9 cellular contexts compared by ENCODE assay signal in genomic region chr1:207753611-207754010, GRCh38. TPM values are rescaled to one million over a fixed set of nuclear protein-coding genes. Genes with fewer than 3 reads are reported as not detected.
DNase-seq lines count a peak whose midpoint lies in the region; ATAC-seq and TF ChIP-seq lines count a peak whose summit lies in the region.
"Had no signal": no experiment of that assay in that cellular context is flagged by ENCODE, and none has a peak within 500 bp of the region (broad histone marks: within the 10 kb centered on the region; RNA-seq: fewer than 3 reads in every experiment).

No MANE protein-coding gene starts in this region.

- H3K9me3 ChIP-seq in stomach: no peaks in the 10 kb centered on the region

- H3K4me3 ChIP-seq in iPS-11a (ENCODE audit: low read depth, low read length) (peak overlapping the region; percentile 10), stomach (peak overlapping the region; percentile 67 to 93 (median 82))

- H3K4me1 Mint-ChIP-seq in activated CD4-positive, alpha-beta memory T cell treated with anti-CD3 and anti-CD28 coated beads, Interleukin-2, amount 10 ng/mL, durations not matched to agents 7 days and 5 days: peaks cover 71% of the 10 kb centered on the region
- peaks cover 68% of the 10 kb centered on the region for H3K4me1 Mint-ChIP-seq in activated CD4-positive, alpha-beta memory T cell treated with anti-CD3 and anti-CD28 coated beads for 36 hours (ENCODE audit: low read depth)
- H3K4me1 Mint-ChIP-seq in activated CD8-positive, alpha-beta T cell treated with anti-CD3 and anti-CD28 coated beads for 36 hours (ENCODE audit: low read depth): peaks cover 66% of the 10 kb centered on the region

- TF ChIP-seq CTCF in activated CD8-positive, alpha-beta T cell treated with anti-CD3 and anti-CD28 coated beads for 36 hours (IDR thresholded peaks at IDR 0.05): no peak
- no peak for TF ChIP-seq CTCF in stomach (IDR thresholded peaks at IDR 0.05)

- no peaks in the 10 kb centered on the region for H3K9me3 Mint-ChIP-seq in activated CD4-positive, alpha-beta memory T cell treated with anti-CD3 and anti-CD28 coated beads, Interleukin-2, amount 10 ng/mL, durations not matched to agents 7 days and 5 days
- H3K9me3 Mint-ChIP-seq in activated CD4-positive, alpha-beta memory T cell treated with anti-CD3 and anti-CD28 coated beads for 36 hours: no peaks in the 10 kb centered on the region
- H3K9me3 Mint-ChIP-seq in activated CD8-positive, alpha-beta T cell treated with anti-CD3 and anti-CD28 coated beads for 36 hours: no peaks in the 10 kb centered on the region

- CTCF ChIA-PET in activated CD4-positive, alpha-beta memory T cell treated with anti-CD3 and anti-CD28 coated beads, Interleukin-2, amount 10 ng/mL, durations not matched to agents 7 days and 5 days (lab: Charles Lee): interaction anchor here (1.3 to 4.1 kb wide), 2 partner anchors 44 to 116 kb away, joined by 5 to 13 read pairs; no protein-coding TSS in a partner anchor
- CTCF ChIA-PET in activated CD4-positive, alpha-beta memory T cell treated with anti-CD3 and anti-CD28 coated beads for 36 hours (lab: Charles Lee): interaction anchor here (1.3 to 2.1 kb wide), 2 partner anchors 44 to 70 kb away, joined by 4 to 12 read pairs; no protein-coding TSS in a partner anchor
- CTCF ChIA-PET in activated CD8-positive, alpha-beta T cell treated with anti-CD3 and anti-CD28 coated beads for 36 hours (lab: Charles Lee): interaction anchor here (1.0 to 2.7 kb wide), 4 partner anchors 44 to 210 kb away, joined by 3 to 8 read pairs (median 4); no protein-coding TSS in a partner anchor

- TF ChIP-seq POLR2A in stomach (IDR thresholded peaks at IDR 0.05): no peak

- H3K27me3 Mint-ChIP-seq in activated CD4-positive, alpha-beta memory T cell treated with anti-CD3 and anti-CD28 coated beads, Interleukin-2, amount 10 ng/mL, durations not matched to agents 7 days and 5 days: no peaks in the 10 kb centered on the region
- no peaks in the 10 kb centered on the region for H3K27me3 Mint-ChIP-seq in activated CD4-positive, alpha-beta memory T cell treated with anti-CD3 and anti-CD28 coated beads for 36 hours
- no peaks in the 10 kb centered on the region for H3K27me3 Mint-ChIP-seq in activated CD8-positive, alpha-beta T cell treated with anti-CD3 and anti-CD28 coated beads for 36 hours

- H3K27ac ChIP-seq in stomach: peak overlapping the region; percentile 61 to 96 (median 94)

- H3K27me3 ChIP-seq in stomach: no peaks in the 10 kb centered on the region

- H3K36me3 ChIP-seq in stomach: peaks cover 5 to 18% (median 15%) of the 10 kb centered on the region in 4 donors

- H3K4me3 Mint-ChIP-seq in activated CD4-positive, alpha-beta memory T cell treated with anti-CD3 and anti-CD28 coated beads, Interleukin-2, amount 10 ng/mL, durations not matched to agents 7 days and 5 days: peak overlapping the region; percentile 100
- H3K4me3 Mint-ChIP-seq in activated CD4-positive, alpha-beta memory T cell treated with anti-CD3 and anti-CD28 coated beads for 36 hours: no peak overlapping the region
- peak overlapping the region; percentile 98 for H3K4me3 Mint-ChIP-seq in activated CD8-positive, alpha-beta T cell treated with anti-CD3 and anti-CD28 coated beads for 36 hours

- POLR2A ChIA-PET in activated CD4-positive, alpha-beta memory T cell treated with anti-CD3 and anti-CD28 coated beads, Interleukin-2, amount 10 ng/mL, durations not matched to agents 7 days and 5 days (lab: Charles Lee): no interaction called here
- POLR2A ChIA-PET in activated CD4-positive, alpha-beta memory T cell treated with anti-CD3 and anti-CD28 coated beads for 36 hours (lab: Charles Lee): interaction anchor here (2.1 kb wide), 1 partner anchor 70 kb away, joined by 7 read pairs; no protein-coding TSS in a partner anchor
- POLR2A ChIA-PET in activated CD8-positive, alpha-beta T cell treated with anti-CD3 and anti-CD28 coated beads for 36 hours (lab: Charles Lee): interaction anchor here (0.9 to 1.2 kb wide), 2 partner anchors 23 to 33 kb away, joined by 4 to 5 read pairs; no protein-coding TSS in a partner anchor

- TF ChIP-seq EP300 in stomach (IDR thresholded peaks at IDR 0.05): no peak

- ATAC-seq in activated CD8-positive, alpha-beta T cell treated with anti-CD3 and anti-CD28 coated beads for 36 hours: no peak
- ATAC-seq in GM21423 (IDR thresholded peaks at IDR 0.05; ENCODE audit: unreplicated experiment): no peak
- no peak for ATAC-seq in HG02642 (IDR thresholded peaks at IDR 0.05; ENCODE audit: poor library complexity, unreplicated experiment)

- no peak for DNase-seq in activated CD4-positive, alpha-beta memory T cell treated with anti-CD3 and anti-CD28 coated beads, Interleukin-2, amount 10 ng/mL, durations not matched to agents 7 days and 5 days
- DNase-seq in activated CD4-positive, alpha-beta memory T cell treated with anti-CD3 and anti-CD28 coated beads for 36 hours: no peak
- no peak for DNase-seq in activated CD8-positive, alpha-beta T cell treated with anti-CD3 and anti-CD28 coated beads for 36 hours
- no peak for DNase-seq in stomach
- no peak for DNase-seq in central memory CD4-positive, alpha-beta T cell
- DNase-seq: stimulated activated CD4-positive, alpha-beta T cell treated with anti-CD3 and anti-CD28 coated beads, Interleukin-15, amount 100 ng/mL, for 24 hours had no signal

- intact Hi-C loops in activated CD4-positive, alpha-beta memory T cell treated with anti-CD3 and anti-CD28 coated beads for 36 hours (cut with micrococcal nuclease): loop anchor here (2.0 to 5.0 kb wide), 3 partner anchors 43 to 431 kb away; partner anchors contain the start of gene CD55
- intact Hi-C loops in activated CD8-positive, alpha-beta T cell treated with anti-CD3 and anti-CD28 coated beads for 36 hours (cut with micrococcal nuclease): no loop called here
- intact Hi-C loops in stomach (cut with DNase I; ENCODE audit: low total_unique reads): no loop called here

- peaks cover 27% of the 10 kb centered on the region for H3K36me3 Mint-ChIP-seq in activated CD4-positive, alpha-beta memory T cell treated with anti-CD3 and anti-CD28 coated beads, Interleukin-2, amount 10 ng/mL, durations not matched to agents 7 days and 5 days (ENCODE audit: low read depth)
- H3K36me3 Mint-ChIP-seq in activated CD4-positive, alpha-beta memory T cell treated with anti-CD3 and anti-CD28 coated beads for 36 hours: peaks cover 13% of the 10 kb centered on the region
- H3K36me3 Mint-ChIP-seq in activated CD8-positive, alpha-beta T cell treated with anti-CD3 and anti-CD28 coated beads for 36 hours (ENCODE audit: low read depth): peaks cover 25% of the 10 kb centered on the region

- H3K27ac Mint-ChIP-seq in activated CD4-positive, alpha-beta memory T cell treated with anti-CD3 and anti-CD28 coated beads, Interleukin-2, amount 10 ng/mL, durations not matched to agents 7 days and 5 days: no peak overlapping the region
- H3K27ac Mint-ChIP-seq in activated CD4-positive, alpha-beta memory T cell treated with anti-CD3 and anti-CD28 coated beads for 36 hours: no peak overlapping the region
- no peak overlapping the region for H3K27ac Mint-ChIP-seq in activated CD8-positive, alpha-beta T cell treated with anti-CD3 and anti-CD28 coated beads for 36 hours

- WGBS in stomach, 5 donors: 29 to 54% (median 41%) methylated on average over 7 of the region's 7 CpGs

- H3K4me1 ChIP-seq in stomach: peaks cover 41 to 79% (median 63%) of the 10 kb centered on the region in 4 donors

RNA-seq across cellular contexts. Expression of gene CD46, which starts 1.8 kb away (rescaled TPM):
- 100 to 1,000 TPM; 140 to 145 TPM for total RNA-seq in activated CD4-positive, alpha-beta memory T cell treated with anti-CD3 and anti-CD28 coated beads, Interleukin-2, amount 10 ng/mL, durations not matched to agents 7 days and 5 days
- total RNA-seq in activated CD4-positive, alpha-beta memory T cell treated with anti-CD3 and anti-CD28 coated beads for 36 hours: 10 to 100 TPM; 94.6 to 96.9 TPM
- total RNA-seq in activated CD8-positive, alpha-beta T cell treated with anti-CD3 and anti-CD28 coated beads for 36 hours: 10 to 100 TPM; 77.7 to 84.3 TPM
- 100 to 1,000 TPM in 3 of 5 donors, 10 to 100 TPM in 2; 31.5 to 424 (median 102) TPM for total RNA-seq in stomach
- polyA plus RNA-seq in stomach: 100 to 1,000 TPM in 1 of 3 donors, 10 to 100 TPM in 2; 25.2 to 104 (median 69.3) TPM
